In genomic region chr20:15742076-15742475, GRCh38 we compare ENCODE assay signal across 18 cellular contexts.
DNase-seq lines count a peak whose midpoint lies in the region; ATAC-seq and TF ChIP-seq lines count a peak whose summit lies in the region.
"Had no signal": no experiment of that assay in that cellular context is flagged by ENCODE, and none has a peak within 500 bp of the region (broad histone marks: within the 10 kb centered on the region; RNA-seq: fewer than 3 reads in every experiment).

No MANE protein-coding gene starts in this region.

- no peak for DNase-seq in SK-N-SH
- no peak for DNase-seq in epithelial cell of prostate (ENCODE audit: low read depth, low spot score)
- peak; percentile 4 for DNase-seq in kidney tubule cell (ENCODE audit: low spot score)
- DNase-seq in mesenchymal stem cell = no peak
- no peak for DNase-seq in iPS-NIHi11 (ENCODE audit: low spot score)
- no peak for DNase-seq in pons (ENCODE audit: low spot score)
- DNase-seq: CD4-positive, alpha-beta memory T cell; DMS153; DMS79; GF-D8; GOT3; H7; HFFc6 had no signal

- H3K4me1 ChIP-seq in SK-N-SH (ENCODE audit: control insufficient read depth in 1 of 2, insufficient read depth in 2 of 2, low read depth in 1 of 2, low read length in 1 of 2) (no peaks in the 10 kb centered on the region), mesenchymal stem cell (ENCODE audit: control insufficient read depth, insufficient read depth, low read depth, low read length) (no peaks in the 10 kb centered on the region)
- H3K4me1 ChIP-seq: A549, BLaER1 had no signal

- H3K4me2 ChIP-seq in SK-N-SH (no peak overlapping the region), mesenchymal stem cell (ENCODE audit: low read length, poor library complexity, severe bottlenecking) (no peak overlapping the region)
- H3K4me2 ChIP-seq: A549, BLaER1 had no signal

- H4K20me1 ChIP-seq in SK-N-SH (ENCODE audit: insufficient read depth) = no peaks in the 10 kb centered on the region
- H4K20me1 ChIP-seq: BLaER1 had no signal

- H3K23ac ChIP-seq in mesenchymal stem cell (ENCODE audit: low read length in 2 of 2) = no peak overlapping the region

- no peak overlapping the region for H3K4ac ChIP-seq in mesenchymal stem cell (ENCODE audit: low read depth in 1 of 2, low read length in 2 of 2)

- CTCF ChIA-PET in SK-N-SH (lab: Yijun Ruan, JAX) = no interaction called here

- H4K91ac ChIP-seq in mesenchymal stem cell (ENCODE audit: low read length) = no peak overlapping the region

- no peak overlapping the region for H2BK12ac ChIP-seq in mesenchymal stem cell (ENCODE audit: low read length in 2 of 2)

- H3K79me2 ChIP-seq in SK-N-SH (ENCODE audit: insufficient read depth) = no peaks in the 10 kb centered on the region

- TF ChIP-seq EP300 in SK-N-SH (IDR thresholded peaks at IDR 0.05; ENCODE audit: borderline replicate concordance in 1 of 2, low read depth in 1 of 2, low read length in 1 of 2) = no peak

- no peak overlapping the region for H3K18ac ChIP-seq in mesenchymal stem cell (ENCODE audit: low read depth in 1 of 2, low read length in 2 of 2)

- H2AFZ ChIP-seq in SK-N-SH (ENCODE audit: low read depth) (no peak overlapping the region), mesenchymal stem cell (ENCODE audit: low read depth, low read length) (no peak overlapping the region)

- H2BK5ac ChIP-seq in mesenchymal stem cell (ENCODE audit: low read depth, low read length, poor library complexity, severe bottlenecking) = no peak overlapping the region

- no peaks in the 10 kb centered on the region for H3K27me3 ChIP-seq in SK-N-SH (ENCODE audit: insufficient read depth)
- no peaks in the 10 kb centered on the region for H3K27me3 ChIP-seq in mesenchymal stem cell (ENCODE audit: control insufficient read depth in 1 of 2, insufficient read depth in 1 of 2, low read length in 2 of 2)
- H3K27me3 ChIP-seq: BLaER1 had no signal

- WGBS in SK-N-SH (ENCODE audit: low lambda C conversion rate) = 36% methylated on average over 1 of the region's 1 CpG
- WGBS in mesenchymal stem cell = no CpG with 5 or more reads among the region's 1 CpG

- H3K27ac ChIP-seq in SK-N-SH (ENCODE audit: low read depth in 2 of 2, low read length in 1 of 2) (no peak overlapping the region), epithelial cell of prostate (peak overlapping the region; percentile 6), mesenchymal stem cell (ENCODE audit: low read length, poor library complexity, severe bottlenecking) (no peak overlapping the region)
- H3K27ac ChIP-seq: 22Rv1, A549, BLaER1 had no signal

- no peak overlapping the region for H4K8ac ChIP-seq in mesenchymal stem cell (ENCODE audit: low read length)

- H3K36me3 ChIP-seq in SK-N-SH (replicated peaks in 1 of 2; ENCODE audit: control insufficient read depth in 1 of 2, insufficient read depth in 2 of 2, low read length in 1 of 2) = no peaks in the 10 kb centered on the region
- no peaks in the 10 kb centered on the region for H3K36me3 ChIP-seq in mesenchymal stem cell (ENCODE audit: control insufficient read depth in 1 of 2, insufficient read depth in 2 of 2, low read depth in 1 of 2, low read length in 2 of 2)
- H3K36me3 ChIP-seq: BLaER1 had no signal

- no peak overlapping the region for H2BK120ac ChIP-seq in mesenchymal stem cell (ENCODE audit: low read depth, low read length)

- no peak for TF ChIP-seq RAD21 in SK-N-SH (IDR thresholded peaks at IDR 0.05; ENCODE audit: low read length)

- H3K4me3 ChIP-seq in SK-N-SH (ENCODE audit: low read depth in 2 of 2, low read length in 1 of 2) = no peak overlapping the region
- no peak overlapping the region for H3K4me3 ChIP-seq in mesenchymal stem cell (ENCODE audit: insufficient read depth in 1 of 2, low read depth in 1 of 2, low read length in 2 of 2)
- H3K4me3 ChIP-seq: A549, BLaER1 had no signal

- H2BK15ac ChIP-seq in mesenchymal stem cell (ENCODE audit: low read depth, poor library complexity, severe bottlenecking) = no peak overlapping the region

- ATAC-seq in SK-N-SH treated with all-trans-retinoic acid at 6 μM for 48 hours = peak; percentile 57; the same call in 1 of the 3 replicates
- ATAC-seq: A549, HCT116 had no signal

- POLR2A ChIA-PET in SK-N-SH (lab: Yijun Ruan, JAX) = no interaction called here

- H2AK5ac ChIP-seq in mesenchymal stem cell (ENCODE audit: low read length, severe bottlenecking) = no peak overlapping the region

- H3F3A ChIP-seq in SK-N-SH (replicated peaks; ENCODE audit: insufficient read depth) = no peaks in the 10 kb centered on the region

- H3K9me3 ChIP-seq in SK-N-SH (no peaks in the 10 kb centered on the region), mesenchymal stem cell (ENCODE audit: control insufficient read depth, low read length) (peaks cover 4% of the 10 kb centered on the region)
- H3K9me3 ChIP-seq: A549 had no signal

- no peaks in the 10 kb centered on the region for H3K9me2 ChIP-seq in SK-N-SH

- H3K79me1 ChIP-seq in mesenchymal stem cell (replicated peaks; ENCODE audit: low read length, poor library complexity, severe bottlenecking) = no peaks in the 10 kb centered on the region

- H3K14ac ChIP-seq in mesenchymal stem cell (ENCODE audit: low read length in 2 of 2) = no peak overlapping the region

- no peak for TF ChIP-seq CTCF in SK-N-SH (IDR thresholded peaks at IDR 0.05)

- H3K9ac ChIP-seq in SK-N-SH (no peak overlapping the region), mesenchymal stem cell (ENCODE audit: low read length) (no peak overlapping the region)
- H3K9ac ChIP-seq: BLaER1 had no signal

TF ChIP-seq in SK-N-SH treated with all-trans-retinoic acid at 6 μM for 48 hours, 23 proteins besides CTCF, POLR2A, EP300 and RAD21 (continues in another document):
- TF ChIP-seq OSR1 (CRISPR knock-in tag; IDR thresholded peaks at IDR 0.05) (no peak), PATZ1 (CRISPR knock-in tag; IDR thresholded peaks at IDR 0.05; ENCODE audit: borderline replicate concordance) (peak; percentile 90), PPARA (CRISPR knock-in tag; IDR thresholded peaks at IDR 0.05; ENCODE audit: borderline replicate concordance) (no peak), ARNTL (CRISPR knock-in tag; IDR thresholded peaks at IDR 0.05; ENCODE audit: borderline replicate concordance, low read depth) (no peak), BACH2 (CRISPR knock-in tag; IDR thresholded peaks at IDR 0.05; ENCODE audit: borderline replicate concordance) (no peak), ZNF70 (CRISPR knock-in tag; IDR thresholded peaks at IDR 0.05) (no peak), RARB (CRISPR knock-in tag; IDR thresholded peaks at IDR 0.05) (no peak), TCF4 (CRISPR knock-in tag; IDR thresholded peaks at IDR 0.05; ENCODE audit: borderline replicate concordance) (peak; percentile 35; the same call in 1 of the 2 replicates), ESRRG (CRISPR knock-in tag; IDR thresholded peaks at IDR 0.05) (peak; percentile 88)

TF ChIP-seq in SK-N-SH, 30 proteins besides CTCF, POLR2A, EP300 and RAD21:
- TF ChIP-seq MAX (IDR thresholded peaks at IDR 0.05; ENCODE audit: low read depth) = no peak
